Comparison of ENCODE assay signal across 1 cellular context in genomic region chr4:184287697-184288255, GRCh38.
A peak's percentile ranks its signal among the peaks of the same experiment; 100 is the strongest.
TF ChIP-seq lines count a peak whose summit lies in the region.

No MANE protein-coding gene starts in this region.

TF ChIP-seq in GM12878, 131 proteins besides CTCF, POLR2A, EP300 and RAD21 (continued from another document):
- TF ChIP-seq CUX1 (IDR thresholded peaks at IDR 0.05; ENCODE audit: insufficient replicate concordance, low read depth, low read length) (no peak), TBL1XR1 (IDR thresholded peaks at IDR 0.05; ENCODE audit: low read depth, low read length) (no peak), MYC (IDR thresholded peaks at IDR 0.05; ENCODE audit: insufficient read depth, insufficient read length, insufficient replicate concordance, low read length, severe bottlenecking) (no peak), BHLHE40 (IDR thresholded peaks at IDR 0.05; ENCODE audit: borderline replicate concordance in 1 of 2, low read depth in 2 of 2, low read length in 1 of 2) (0 out of 4 replicates have a peak, but pooled peaks of 1 of the 2 experiments have one; percentile 11), HDAC2 (IDR thresholded peaks at IDR 0.05) (no peak), BRCA1 (IDR thresholded peaks at IDR 0.05; ENCODE audit: low read depth, low read length) (no peak), CBX5 (IDR thresholded peaks at IDR 0.05; ENCODE audit: low read depth) (no peak), SMC3 (IDR thresholded peaks at IDR 0.05; ENCODE audit: borderline replicate concordance, low read length) (peak; percentile 3; the same call in 1 of the 2 replicates)
